9 cellular contexts compared by ENCODE assay signal in the genomic region with DNA sequence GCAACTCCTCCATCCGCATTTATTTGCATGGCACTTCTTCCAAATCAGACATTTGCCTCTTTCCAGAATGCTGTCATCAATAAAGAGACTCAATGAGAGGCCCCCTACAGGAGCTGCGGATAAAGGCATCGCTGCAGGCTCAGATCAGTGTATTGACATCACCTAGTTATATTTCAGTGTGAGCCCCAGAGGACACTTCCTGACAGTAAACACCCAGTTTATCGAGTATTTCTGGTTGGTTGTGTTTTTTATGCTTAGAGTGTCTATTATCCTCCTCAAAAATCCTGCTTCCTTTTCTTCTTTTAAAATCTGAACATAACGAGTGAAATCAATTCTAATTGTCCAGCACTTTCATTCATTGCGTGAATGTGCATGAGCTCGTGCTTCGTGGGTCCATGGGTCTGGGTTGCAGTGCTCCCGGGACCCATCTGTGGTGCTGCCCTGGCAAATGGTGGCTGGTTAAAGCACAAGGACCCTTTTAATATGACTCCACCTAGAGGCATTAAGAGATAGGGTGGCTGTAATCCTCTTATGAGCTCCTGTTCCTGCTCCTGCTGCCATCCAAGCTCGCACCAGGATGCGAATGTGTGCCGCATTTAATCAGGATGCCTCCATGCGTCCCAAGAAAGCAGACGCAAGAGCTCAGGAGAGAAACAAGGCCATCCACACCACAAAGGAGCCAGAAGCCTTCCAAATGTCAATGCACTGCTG. TPM values are rescaled to one million over a fixed set of nuclear protein-coding genes. Genes with fewer than 3 reads are reported as not detected.
DNase-seq lines count a peak whose midpoint lies in the region; ATAC-seq and TF ChIP-seq lines count a peak whose summit lies in the region.
"Had no signal": no experiment of that assay in that cellular context is flagged by ENCODE, and none has a peak within 500 bp of the region (broad histone marks: within the 10 kb centered on the region; RNA-seq: fewer than 3 reads in every experiment).

No MANE protein-coding gene starts in this region.

- H3K27me3 ChIP-seq in HAP-1 (ENCODE audit: low read depth): no peaks in the 10 kb centered on the region
- H3K27me3 ChIP-seq in WERI-Rb-1 (ENCODE audit: insufficient read depth, low read depth, severe bottlenecking): no peaks in the 10 kb centered on the region
- no peaks in the 10 kb centered on the region for H3K27me3 ChIP-seq in mesendoderm (ENCODE audit: insufficient read depth, low read length, poor library complexity)
- no peaks in the 10 kb centered on the region for H3K27me3 ChIP-seq in suprapubic skin
- no peaks in the 10 kb centered on the region for H3K27me3 ChIP-seq in right cardiac atrium (ENCODE audit: control insufficient read depth, insufficient read depth)
- H3K27me3 ChIP-seq: vagina had no signal

- no CpG with 5 or more reads among the region's 14 CpGs for WGBS in mesendoderm (ENCODE audit: extremely low coverage, insufficient coverage, low lambda C conversion rate)
- WGBS in suprapubic skin: 80% methylated on average over 14 of the region's 14 CpGs
- WGBS in right cardiac atrium: 88% methylated on average over 14 of the region's 14 CpGs

- intact Hi-C loops in right cardiac atrium (cut with DNase I): no loop called here

- H3K36me3 ChIP-seq in HAP-1 (replicated peaks) (no peaks in the 10 kb centered on the region), WERI-Rb-1 (peaks cover 31% of the 10 kb centered on the region), mesendoderm (ENCODE audit: control insufficient read depth, insufficient read depth, low read length) (peaks cover 5% of the 10 kb centered on the region), suprapubic skin (peaks cover 2% of the 10 kb centered on the region)

- no peak overlapping the region for H3K4ac ChIP-seq in mesendoderm (ENCODE audit: low read depth, low read length)

- H2BK15ac ChIP-seq in mesendoderm (replicated peaks; ENCODE audit: low read depth): no peak overlapping the region

- TF ChIP-seq EP300 in suprapubic skin (IDR thresholded peaks at IDR 0.05): no peak

- TF ChIP-seq CTCF in WERI-Rb-1 (IDR thresholded peaks at IDR 0.05; ENCODE audit: low read depth, low read length) (peak; percentile 56), suprapubic skin (IDR thresholded peaks at IDR 0.05) (no peak)

- no peak overlapping the region for H2BK120ac ChIP-seq in mesendoderm (ENCODE audit: low read depth, low read length)

- H4K5ac ChIP-seq in mesendoderm (ENCODE audit: low read length): no peak overlapping the region

- no peak overlapping the region for H3K9ac ChIP-seq in mesendoderm (ENCODE audit: low read length)

- ATAC-seq in HG03108 (IDR thresholded peaks at IDR 0.05; ENCODE audit: unreplicated experiment) (no peak), right cardiac atrium (no peak)

- H3K4me2 ChIP-seq in mesendoderm (ENCODE audit: low read length): no peak overlapping the region

- H3K79me1 ChIP-seq in mesendoderm (ENCODE audit: low read length): no peaks in the 10 kb centered on the region

- H3K4me3 ChIP-seq in HAP-1: no peak overlapping the region
- H3K4me3 ChIP-seq in WERI-Rb-1 (ENCODE audit: low read depth, low read length): no peak overlapping the region
- H3K4me3 ChIP-seq in mesendoderm (ENCODE audit: low read length): no peak overlapping the region
- H3K4me3 ChIP-seq in suprapubic skin: no peak overlapping the region
- H3K4me3 ChIP-seq in right cardiac atrium (ENCODE audit: low read length): no peak overlapping the region
- H3K4me3 ChIP-seq: vagina had no signal

- H3K9me3 ChIP-seq in HAP-1: no peaks in the 10 kb centered on the region
- H3K9me3 ChIP-seq in WERI-Rb-1 (ENCODE audit: severe bottlenecking): no peaks in the 10 kb centered on the region
- no peaks in the 10 kb centered on the region for H3K9me3 ChIP-seq in suprapubic skin
- H3K9me3 ChIP-seq in right cardiac atrium (ENCODE audit: control insufficient read depth, low read length): no peaks in the 10 kb centered on the region
- H3K9me3 ChIP-seq: vagina had no signal

- in situ Hi-C loops in HAP-1 (cut with MboI; ENCODE audit: low sequenced_read_pairs): no loop called here

- no peak for TF ChIP-seq POLR2A in suprapubic skin (IDR thresholded peaks at IDR 0.05)

- peak overlapping the region; percentile 57 for H3K56ac ChIP-seq in mesendoderm (ENCODE audit: low read length)

- no peaks in the 10 kb centered on the region for H3K4me1 ChIP-seq in HAP-1
- peaks cover 6% of the 10 kb centered on the region for H3K4me1 ChIP-seq in mesendoderm (ENCODE audit: control insufficient read depth, low read depth, low read length)
- peaks cover 4% of the 10 kb centered on the region for H3K4me1 ChIP-seq in suprapubic skin
- H3K4me1 ChIP-seq in right cardiac atrium (ENCODE audit: control insufficient read depth, insufficient read depth, low read length): peaks cover 1% of the 10 kb centered on the region

- H3K18ac ChIP-seq in mesendoderm (ENCODE audit: low read length): no peak overlapping the region

- no peak overlapping the region for H3K23ac ChIP-seq in mesendoderm (ENCODE audit: low read length)

- H2AK5ac ChIP-seq in mesendoderm (ENCODE audit: low read length): no peak overlapping the region

- DNase-seq in COLO668 (lab: John Stamatoyannopoulos, UW; ENCODE audit: unreplicated experiment): peak; percentile 6
- DNase-seq in HAP-1 (ENCODE audit: low spot score in 2 of 2): peak; percentile 12 to 52
- DNase-seq in WERI-Rb-1: peak; percentile 87
- peak; percentile 84 for DNase-seq in mesendoderm
- DNase-seq in GDM1 (lab: John Stamatoyannopoulos, UW): no peak
- no peak for DNase-seq in suprapubic skin (ENCODE audit: low spot score in 2 of 2)
- no peak for DNase-seq in right cardiac atrium

- peak overlapping the region; percentile 79 for H3K27ac ChIP-seq in WERI-Rb-1
- no peak overlapping the region for H3K27ac ChIP-seq in mesendoderm (ENCODE audit: low read depth, low read length)
- no peak overlapping the region for H3K27ac ChIP-seq in suprapubic skin
- H3K27ac ChIP-seq in right cardiac atrium (ENCODE audit: low read length): no peak overlapping the region
- H3K27ac ChIP-seq: vagina had no signal

- H2BK5ac ChIP-seq in mesendoderm (ENCODE audit: low read length): no peak overlapping the region

- H3K79me2 ChIP-seq in mesendoderm (ENCODE audit: control insufficient read depth, insufficient read depth, low read length): no peaks in the 10 kb centered on the region

- no peak overlapping the region for H4K8ac ChIP-seq in mesendoderm (ENCODE audit: low read depth, low read length)

RNA-seq across cellular contexts. Expression of gene NRP2, which starts 38.9 kb away (rescaled TPM):
- polyA plus RNA-seq in mesendoderm (2013, experiment 1 of 2): 25.9 TPM
- 23.7 TPM for polyA plus RNA-seq in mesendoderm (2013, experiment 2 of 2)
- total RNA-seq in suprapubic skin: 1 to 10 TPM; 3.4 to 8.9 (median 6.6) TPM
- 10 to 100 TPM in 1 of 4 donors, 1 to 10 TPM in 3; 8.9 to 11.1 (median 9.7) TPM for total RNA-seq in right cardiac atrium
- 5.7 TPM for polyA plus RNA-seq in right cardiac atrium

Comparison
In these comparisons a context has a peak if more than half of its experiments do, and no peak if none do; other contexts are left out.
1. DNase-seq: peak in COLO668 (single experiment), HAP-1 (2 of 2), WERI-Rb-1 (single experiment) and mesendoderm (single experiment); none in GDM1 (single experiment), suprapubic skin (0 of 2) and right cardiac atrium (0 of 3).